In genomic region chr14:105148604-105149145, GRCh38 we compare ENCODE assay signal across 19 cellular contexts.
"Had no signal": no experiment of that assay in that cellular context is flagged by ENCODE, and none has a peak within 500 bp of the region (broad histone marks: within the 10 kb centered on the region; RNA-seq: fewer than 3 reads in every experiment).

No MANE protein-coding gene starts in this region.

- H3K4me2 ChIP-seq: neural progenitor cell had no signal

- H3K4me3 Mint-ChIP-seq: activated T-helper 17 cell treated with anti-CD3 and anti-CD28 coated beads, Interleukin-2, amount 50 U/mL, for 72 hours; dendritic cell treated with granulocyte-macrophage colony-stimulating factor and Interleukin-4, amounts not matched to agents 40 ng/mL and 50 ng/mL, for 4 days; naive B cell; neural progenitor cell; stimulated activated naive B cell treated with anti-CD40 and anti-IgM and Interleukin-4, amounts not matched to agents 10 μg/mL and 1 μg/mL and 100 μg/mL, for 72 hours had no signal

- DNase-seq: activated CD4-positive, CD25-positive, alpha-beta regulatory T cell treated with anti-CD3 and anti-CD28 coated beads, Interleukin-2, amount 50 U/mL, for 72 hours; activated T-cell treated with anti-CD3 and anti-CD28 coated beads, Interleukin-2, amount 50 U/mL, for 1 hour; effector CD8-positive, alpha-beta T cell; foreskin melanocyte; hippocampal formation; left colon; naive B cell; stimulated activated CD8-positive, alpha-beta memory T cell treated with anti-CD3 and anti-CD28 coated beads, Interleukin-4, amount 100 ng/mL, for 48 hours; stimulated activated naive B cell treated with anti-CD40 and anti-IgM and Interleukin-4, amounts not matched to agents 10 μg/mL and 1 μg/mL and 100 μg/mL, for 72 hours; transverse colon had no signal

- ATAC-seq: activated naive CD4-positive, alpha-beta T cell treated with anti-CD3 and anti-CD28 coated beads, Interleukin-2, amount 50 U/mL, for 72 hours; activated T-helper 17 cell treated with anti-CD3 and anti-CD28 coated beads, Interleukin-2, amount 50 U/mL, for 72 hours; esophagus mucosa; left colon; stimulated activated naive B cell treated with anti-CD40 and anti-IgM and Interleukin-4, amounts not matched to agents 10 μg/mL and 1 μg/mL and 100 μg/mL, for 72 hours had no signal

- H3K27me3 ChIP-seq: breast epithelium, neural progenitor cell, transverse colon had no signal

- H3K9ac ChIP-seq: neural progenitor cell had no signal

- H3K4me1 ChIP-seq: breast epithelium, neural progenitor cell, prostate gland, transverse colon had no signal

- H2AFZ ChIP-seq: neural progenitor cell had no signal

- H3K4me3 ChIP-seq: breast epithelium, lung, neural progenitor cell, prostate gland, transverse colon had no signal

- H3K9me3 Mint-ChIP-seq: activated naive CD4-positive, alpha-beta T cell treated with anti-CD3 and anti-CD28 coated beads, Interleukin-2, amount 50 U/mL, for 72 hours; activated T-helper 17 cell treated with anti-CD3 and anti-CD28 coated beads, Interleukin-2, amount 50 U/mL, for 72 hours; dendritic cell treated with granulocyte-macrophage colony-stimulating factor and Interleukin-4, amounts not matched to agents 40 ng/mL and 50 ng/mL, for 4 days; naive B cell; neural progenitor cell; stimulated activated naive B cell treated with anti-CD40 and anti-IgM and Interleukin-4, amounts not matched to agents 10 μg/mL and 1 μg/mL and 100 μg/mL, for 72 hours had no signal

- H3K27me3 Mint-ChIP-seq: activated T-helper 17 cell treated with anti-CD3 and anti-CD28 coated beads, Interleukin-2, amount 50 U/mL, for 72 hours; dendritic cell treated with granulocyte-macrophage colony-stimulating factor and Interleukin-4, amounts not matched to agents 40 ng/mL and 50 ng/mL, for 4 days; naive B cell; stimulated activated naive B cell treated with anti-CD40 and anti-IgM and Interleukin-4, amounts not matched to agents 10 μg/mL and 1 μg/mL and 100 μg/mL, for 72 hours had no signal

- H3K36me3 Mint-ChIP-seq: activated naive CD4-positive, alpha-beta T cell treated with anti-CD3 and anti-CD28 coated beads, Interleukin-2, amount 50 U/mL, for 72 hours; naive B cell; neural progenitor cell; stimulated activated naive B cell treated with anti-CD40 and anti-IgM and Interleukin-4, amounts not matched to agents 10 μg/mL and 1 μg/mL and 100 μg/mL, for 72 hours had no signal

- H3K9me3 ChIP-seq: breast epithelium, prostate gland, transverse colon had no signal

- H3K27ac ChIP-seq: breast epithelium, neural progenitor cell, prostate gland, transverse colon, WERI-Rb-1 had no signal

- H3K36me3 ChIP-seq: breast epithelium, neural progenitor cell, prostate gland, transverse colon had no signal

- H3K4me1 Mint-ChIP-seq: activated T-helper 17 cell treated with anti-CD3 and anti-CD28 coated beads, Interleukin-2, amount 50 U/mL, for 72 hours; naive B cell; neural progenitor cell; stimulated activated naive B cell treated with anti-CD40 and anti-IgM and Interleukin-4, amounts not matched to agents 10 μg/mL and 1 μg/mL and 100 μg/mL, for 72 hours had no signal

- H3K27ac Mint-ChIP-seq: activated naive CD4-positive, alpha-beta T cell treated with anti-CD3 and anti-CD28 coated beads, Interleukin-2, amount 50 U/mL, for 72 hours; activated T-helper 17 cell treated with anti-CD3 and anti-CD28 coated beads, Interleukin-2, amount 50 U/mL, for 72 hours; dendritic cell treated with granulocyte-macrophage colony-stimulating factor and Interleukin-4, amounts not matched to agents 40 ng/mL and 50 ng/mL, for 4 days; naive B cell; neural progenitor cell; stimulated activated naive B cell treated with anti-CD40 and anti-IgM and Interleukin-4, amounts not matched to agents 10 μg/mL and 1 μg/mL and 100 μg/mL, for 72 hours had no signal
